In genomic region chr22:24583221-24583971, GRCh38 we compare ENCODE assay signal across 9 cellular contexts. TPM values are rescaled to one million over a fixed set of nuclear protein-coding genes. Genes with fewer than 3 reads are reported as not detected.
DNase-seq lines count a peak whose midpoint lies in the region; ATAC-seq and TF ChIP-seq lines count a peak whose summit lies in the region.
"Had no signal": no experiment of that assay in that cellular context is flagged by ENCODE, and none has a peak within 500 bp of the region (broad histone marks: within the 10 kb centered on the region; RNA-seq: fewer than 3 reads in every experiment).

No MANE protein-coding gene starts in this region.

- peak overlapping the region; percentile 35 for H3K4me3 ChIP-seq in fibroblast of the aortic adventitia (ENCODE audit: low read depth, low read length)

- H3T11ph ChIP-seq in H9 (ENCODE audit: low read length): no peak overlapping the region

- H3K9me3 Mint-ChIP-seq in H9: no peaks in the 10 kb centered on the region

- ATAC-seq in sciatic nerve (peak; percentile 53), GM21737 (IDR thresholded peaks at IDR 0.05; ENCODE audit: unreplicated experiment) (no peak)
- ATAC-seq: stimulated activated naive CD8-positive, alpha-beta T cell treated with anti-CD3 and anti-CD28 coated beads, Interleukin-15, Interleukin-2, amounts not matched to agents 100 U/mL and 50 U/mL, for 24 hours had no signal

- no peak overlapping the region for H3K9ac ChIP-seq in H9 (ENCODE audit: extremely low read depth, insufficient read length, low read length)

- no peaks in the 10 kb centered on the region for H3K79me2 ChIP-seq in H9 (ENCODE audit: insufficient read depth, low read length)

- H2AFZ ChIP-seq in H9 (ENCODE audit: low read length): no peak overlapping the region

- no peaks in the 10 kb centered on the region for H3K23me2 ChIP-seq in H9 (ENCODE audit: insufficient read length, low read depth, low read length, poor library complexity, severe bottlenecking)

- intact Hi-C loops in sciatic nerve (cut with DNase I): no loop called here

- no peaks in the 10 kb centered on the region for H3K4me1 ChIP-seq in H9 (ENCODE audit: insufficient read depth, low read length)

- no peak overlapping the region for H2BK15ac ChIP-seq in H9 (ENCODE audit: low read depth, low read length)

- no peaks in the 10 kb centered on the region for H3K27me3 ChIP-seq in H9 (ENCODE audit: insufficient read depth, low read length)

- no peak overlapping the region for H3K23ac ChIP-seq in H9 (ENCODE audit: insufficient read length, low read depth, low read length)

- no peak overlapping the region for H2AK5ac ChIP-seq in H9 (ENCODE audit: insufficient read length, low read length)

- H3K14ac ChIP-seq in H9 (ENCODE audit: insufficient read depth, low read length): no peak overlapping the region

- no peak overlapping the region for H4K8ac ChIP-seq in H9 (replicated peaks; ENCODE audit: insufficient read length, low read depth, low read length)

- no peaks in the 10 kb centered on the region; the same call in 1 of the 2 replicates for H3K27me3 Mint-ChIP-seq in H9 (ENCODE audit: low read depth)

- TF ChIP-seq CTCF in H9 (conservative IDR thresholded peaks at IDR 0.05) (no peak), fibroblast of the aortic adventitia (IDR thresholded peaks at IDR 0.05; ENCODE audit: insufficient read depth, low read length) (no peak), GM13976 (IDR thresholded peaks at IDR 0.05; ENCODE audit: borderline replicate concordance, control extremely low read depth, extremely low read depth, insufficient read depth, missing control alignments) (no peak)

- no peaks in the 10 kb centered on the region for H4K20me1 ChIP-seq in H9 (ENCODE audit: control insufficient read depth, insufficient read depth, insufficient read length)

- DNase-seq in H9 (no peak), NCI-H524 treated with DMSO at 0.1 percent for 48 hours (lab: John Stamatoyannopoulos, UW) (peak; percentile 23), fibroblast of the aortic adventitia (ENCODE audit: low read depth) (peak; percentile 83), sciatic nerve (ENCODE audit: low spot score) (no peak), GM13976 (ENCODE audit: low spot score) (no peak), AG08395 (ENCODE audit: low spot score) (no peak), activated T-cell treated with anti-CD3 and anti-CD28 coated beads for 4 hours (no peak)
- DNase-seq: stimulated activated naive CD8-positive, alpha-beta T cell treated with anti-CD3 and anti-CD28 coated beads, Interleukin-15, Interleukin-2, amounts not matched to agents 100 U/mL and 50 U/mL, for 24 hours had no signal

- no CpG with 5 or more reads among the region's 17 CpGs for WGBS in H9 (ENCODE audit: extremely low coverage, insufficient read length, low lambda C conversion rate)

- no peak overlapping the region for H4K91ac ChIP-seq in H9 (ENCODE audit: insufficient read length, low read depth, low read length)

- no peak overlapping the region for H3K27ac ChIP-seq in H9 (ENCODE audit: insufficient read length, low read depth, low read length)

- H3K4ac ChIP-seq in H9 (ENCODE audit: low read depth, low read length): no peak overlapping the region

- no peaks in the 10 kb centered on the region for H3K79me1 ChIP-seq in H9 (ENCODE audit: insufficient read depth, low read depth, low read length, poor library complexity, severe bottlenecking)

- peaks cover 0 to 8% (median 7%) of the 10 kb centered on the region in 3 experiments; a peak in 3 of 7 replicates for H3K36me3 Mint-ChIP-seq in H9 (ENCODE audit: insufficient read depth in 1 of 3, low read depth in 3 of 3)

- H2BK12ac ChIP-seq in H9 (ENCODE audit: insufficient read length, low read depth, low read length): no peak overlapping the region

- no peak overlapping the region for H4K5ac ChIP-seq in H9 (ENCODE audit: insufficient read length, low read depth, low read length)

- no peak overlapping the region for H2BK120ac ChIP-seq in H9 (ENCODE audit: low read depth, low read length, poor library complexity, severe bottlenecking)

- in situ Hi-C loops in GM13976 (cut with MboI; ENCODE audit: low sequenced_read_pairs, unreplicated experiment): no loop called here

- H3K27ac Mint-ChIP-seq in H9: peak overlapping the region in 2 of 3 experiments; percentile 44 to 65; a peak in 3 of 7 replicates

- no peak overlapping the region for H3K4me2 ChIP-seq in H9 (ENCODE audit: insufficient read depth, insufficient read length, low read length)

- no peak overlapping the region for H3K4me3 Mint-ChIP-seq in H9

- peaks cover 0 to 2% of the 10 kb centered on the region in 2 experiments; a peak in 1 of 4 replicates for H3K4me1 Mint-ChIP-seq in H9

- H2BK20ac ChIP-seq in H9 (ENCODE audit: low read depth, low read length, poor library complexity, severe bottlenecking): no peak overlapping the region

- H3K56ac ChIP-seq in H9 (ENCODE audit: insufficient read length, low read depth, low read length): no peak overlapping the region

- H3K18ac ChIP-seq in H9 (ENCODE audit: insufficient read length, low read depth, low read length): no peak overlapping the region

- H2BK5ac ChIP-seq in H9 (ENCODE audit: insufficient read length, low read length): no peak overlapping the region

- no peaks in the 10 kb centered on the region for H3K9me3 ChIP-seq in H9 (ENCODE audit: control insufficient read depth, low read depth, low read length)

RNA-seq across cellular contexts. Expression of gene LRRC75B, which starts 9.5 kb away (rescaled TPM):
- total RNA-seq in H9 (2021) (16.4 and 18.1 TPM in 2 replicates), fibroblast of the aortic adventitia (ENCODE audit: low replicate concordance) (4.0 and 6.0 TPM in 2 replicates), sciatic nerve (17.5 TPM)

RNA-seq across cellular contexts. Expression of gene GGT1, which starts 19.6 kb away (rescaled TPM):
- total RNA-seq in H9 (2021) (19.5 and 20.5 TPM in 2 replicates), fibroblast of the aortic adventitia (ENCODE audit: low replicate concordance) (0.65 and 1.1 TPM in 2 replicates), sciatic nerve (9.0 TPM)

RNA-seq across cellular contexts. Expression of gene SNRPD3, which starts 27.6 kb away (rescaled TPM):
- 205 and 212 TPM in 2 replicates for total RNA-seq in H9 (2021)
- 50.7 and 112 TPM in 2 replicates for total RNA-seq in fibroblast of the aortic adventitia (ENCODE audit: low replicate concordance)
- total RNA-seq in sciatic nerve: 48.2 TPM

RNA-seq across cellular contexts. Expression of gene GUCD1, which starts 28.5 kb away (rescaled TPM):
- total RNA-seq in H9 (2021) (87.4 and 99.8 TPM in 2 replicates), fibroblast of the aortic adventitia (ENCODE audit: low replicate concordance) (69.1 and 96.6 TPM in 2 replicates), sciatic nerve (61.2 TPM)

Comparison
In these comparisons a context has a peak if more than half of its experiments do, and no peak if none do; other contexts are left out.
1. DNase-seq: peak in NCI-H524 treated with DMSO at 0.1 percent for 48 hours (single experiment) and fibroblast of the aortic adventitia (single experiment); none in H9 (single experiment), sciatic nerve (single experiment), GM13976 (single experiment), AG08395 (single experiment) and activated T-cell treated with anti-CD3 and anti-CD28 coated beads for 4 hours (single experiment).